ENCODE assay signal across 14 cellular contexts in genomic region chr3:62446337-62446940, GRCh38.
A peak's percentile ranks its signal among the peaks of the same experiment; 100 is the strongest.
DNase-seq lines count a peak whose midpoint lies in the region; ATAC-seq and TF ChIP-seq lines count a peak whose summit lies in the region.
"Had no signal": no experiment of that assay in that cellular context is flagged by ENCODE, and none has a peak within 500 bp of the region (broad histone marks: within the 10 kb centered on the region; RNA-seq: fewer than 3 reads in every experiment).

No MANE protein-coding gene starts in this region.

- H3K36me3 Mint-ChIP-seq in CD4-positive, alpha-beta memory T cell: no peaks in the 10 kb centered on the region

- TF ChIP-seq CTCF in OCI-LY7 (conservative IDR thresholded peaks at IDR 0.05; ENCODE audit: low read length) (no peak), adrenal gland (IDR thresholded peaks at IDR 0.05) (no peak)

- CTCF ChIA-PET in CD4-positive, alpha-beta memory T cell (lab: Charles Lee; ENCODE audit: partially characterized antibody): no interaction called here
- CTCF ChIA-PET in OCI-LY7 (lab: Charles Lee; ENCODE audit: unreplicated experiment): no interaction called here

- peak overlapping the region in 1 of 2 donors; percentile 6 for H3K4me3 ChIP-seq in CD4-positive, alpha-beta memory T cell (ENCODE audit: low read length in 2 of 2)
- H3K4me3 ChIP-seq in OCI-LY7 (ENCODE audit: low read depth, low read length, poor library complexity, severe bottlenecking) (no peak overlapping the region), adrenal gland (no peak overlapping the region)
- H3K4me3 ChIP-seq: ovary had no signal

- no peak overlapping the region for H3K27ac ChIP-seq in CD4-positive, alpha-beta memory T cell (ENCODE audit: low read depth, low read length)
- no peak overlapping the region for H3K27ac ChIP-seq in OCI-LY7 (ENCODE audit: low read depth, low read length, poor library complexity, severe bottlenecking)
- no peak overlapping the region for H3K27ac ChIP-seq in adrenal gland
- H3K27ac ChIP-seq: ovary had no signal

- H3K4me1 Mint-ChIP-seq in CD4-positive, alpha-beta memory T cell: peaks cover 5 to 26% (median 19%) of the 10 kb centered on the region in 4 donors

- intact Hi-C loops in CD4-positive, alpha-beta memory T cell (cut with micrococcal nuclease): no loop called here
- intact Hi-C loops in OCI-LY7 (cut with micrococcal nuclease; ENCODE audit: unreplicated experiment): no loop called here
- intact Hi-C loops in adrenal gland (cut with DNase I): no loop called here

- ATAC-seq in GM18868 (IDR thresholded peaks at IDR 0.05; ENCODE audit: unreplicated experiment) (peak; percentile 81), HG02759 (IDR thresholded peaks at IDR 0.05; ENCODE audit: unreplicated experiment) (peak; percentile 86), GM19455 (IDR thresholded peaks at IDR 0.05; ENCODE audit: unreplicated experiment) (no peak)

- H3K27me3 Mint-ChIP-seq in CD4-positive, alpha-beta memory T cell: no peaks in the 10 kb centered on the region

- TF ChIP-seq POLR2A in adrenal gland (IDR thresholded peaks at IDR 0.05): no peak

- H3K4me1 ChIP-seq in CD4-positive, alpha-beta memory T cell (ENCODE audit: insufficient read depth, low read length): peaks cover 23% of the 10 kb centered on the region
- peaks cover 13% of the 10 kb centered on the region for H3K4me1 ChIP-seq in OCI-LY7 (ENCODE audit: insufficient read depth, low read length, poor library complexity, severe bottlenecking)
- H3K4me1 ChIP-seq in adrenal gland (replicated peaks in 1 of 2): no peaks in the 10 kb centered on the region

- POLR2A ChIA-PET in CD4-positive, alpha-beta memory T cell (lab: Charles Lee; ENCODE audit: partially characterized antibody): no interaction called here
- POLR2A ChIA-PET in OCI-LY7 (lab: Charles Lee): interaction anchor here (0.5 to 1.3 kb wide), 4 partner anchors 12 to 411 kb away, joined by 3 to 4 read pairs (median 4); no protein-coding TSS in a partner anchor

- no peaks in the 10 kb centered on the region for H3K9me2 ChIP-seq in OCI-LY7 (ENCODE audit: insufficient read depth, low read length)

- H3K4me3 Mint-ChIP-seq in CD4-positive, alpha-beta memory T cell: peak overlapping the region in 6 of 8 donors; percentile 61 to 77 (median 72)

- 84 to 90% (median 88%) methylated on average over 5 of the region's 5 CpGs for WGBS in adrenal gland, 4 donors

- H3K27ac Mint-ChIP-seq in CD4-positive, alpha-beta memory T cell: peak overlapping the region in 3 of 7 donors; percentile 37 to 61 (median 50)

- H3K9me3 Mint-ChIP-seq in CD4-positive, alpha-beta memory T cell: peaks cover 0 to 8% (median 0%) of the 10 kb centered on the region in 8 donors

- peak overlapping the region; percentile 77; the same call in 1 of the 2 replicates for H2AFZ ChIP-seq in OCI-LY7 (ENCODE audit: low read length)

- no peaks in the 10 kb centered on the region for H3K36me3 ChIP-seq in CD4-positive, alpha-beta memory T cell (ENCODE audit: insufficient read depth, low read length)
- no peaks in the 10 kb centered on the region; the same call in 1 of the 2 replicates for H3K36me3 ChIP-seq in OCI-LY7 (ENCODE audit: insufficient read depth, low read length)
- H3K36me3 ChIP-seq in adrenal gland (replicated peaks in 1 of 2): no peaks in the 10 kb centered on the region
- H3K36me3 ChIP-seq: ovary had no signal

- no peaks in the 10 kb centered on the region for H4K20me1 ChIP-seq in OCI-LY7 (ENCODE audit: insufficient read depth, low read length)

- BruUV-seq in OCI-LY7 (replicated peaks; lab: Mats Ljungman, UMichigan): no TSS peak

- H3K79me2 ChIP-seq in OCI-LY7 (ENCODE audit: insufficient read depth, low read depth, low read length): no peaks in the 10 kb centered on the region

- no peaks in the 10 kb centered on the region for H3K27me3 ChIP-seq in CD4-positive, alpha-beta memory T cell (ENCODE audit: insufficient read depth, low read length)
- H3K27me3 ChIP-seq in adrenal gland: no peaks in the 10 kb centered on the region
- H3K27me3 ChIP-seq: ovary had no signal

- no peaks in the 10 kb centered on the region for H3K9me3 ChIP-seq in CD4-positive, alpha-beta memory T cell (ENCODE audit: control insufficient read depth in 1 of 2, low read length in 2 of 2)
- H3K9me3 ChIP-seq in OCI-LY7 (ENCODE audit: low read length): no peaks in the 10 kb centered on the region
- H3K9me3 ChIP-seq in adrenal gland (replicated peaks in 1 of 3): no peaks in the 10 kb centered on the region
- H3K9me3 ChIP-seq: ovary had no signal

- no peak overlapping the region; the same call in 1 of the 2 replicates for H3K4me2 ChIP-seq in OCI-LY7 (ENCODE audit: low read length)

- DNase-seq in CD4-positive, alpha-beta memory T cell: no peak
- DNase-seq in OCI-LY7 (ENCODE audit: low spot score) (no peak), adrenal gland (no peak), NCI-H1105 (lab: John Stamatoyannopoulos, UW) (no peak), RKO (ENCODE audit: low spot score) (no peak)
- DNase-seq: AML-193; head of caudate nucleus; mammary epithelial cell; NCI-H2029; ovary; stimulated activated CD4-positive, alpha-beta T cell treated with anti-CD3 and anti-CD28 coated beads, Interleukin-15, amount 100 ng/mL, for 24 hours had no signal
